In the genomic region with DNA sequence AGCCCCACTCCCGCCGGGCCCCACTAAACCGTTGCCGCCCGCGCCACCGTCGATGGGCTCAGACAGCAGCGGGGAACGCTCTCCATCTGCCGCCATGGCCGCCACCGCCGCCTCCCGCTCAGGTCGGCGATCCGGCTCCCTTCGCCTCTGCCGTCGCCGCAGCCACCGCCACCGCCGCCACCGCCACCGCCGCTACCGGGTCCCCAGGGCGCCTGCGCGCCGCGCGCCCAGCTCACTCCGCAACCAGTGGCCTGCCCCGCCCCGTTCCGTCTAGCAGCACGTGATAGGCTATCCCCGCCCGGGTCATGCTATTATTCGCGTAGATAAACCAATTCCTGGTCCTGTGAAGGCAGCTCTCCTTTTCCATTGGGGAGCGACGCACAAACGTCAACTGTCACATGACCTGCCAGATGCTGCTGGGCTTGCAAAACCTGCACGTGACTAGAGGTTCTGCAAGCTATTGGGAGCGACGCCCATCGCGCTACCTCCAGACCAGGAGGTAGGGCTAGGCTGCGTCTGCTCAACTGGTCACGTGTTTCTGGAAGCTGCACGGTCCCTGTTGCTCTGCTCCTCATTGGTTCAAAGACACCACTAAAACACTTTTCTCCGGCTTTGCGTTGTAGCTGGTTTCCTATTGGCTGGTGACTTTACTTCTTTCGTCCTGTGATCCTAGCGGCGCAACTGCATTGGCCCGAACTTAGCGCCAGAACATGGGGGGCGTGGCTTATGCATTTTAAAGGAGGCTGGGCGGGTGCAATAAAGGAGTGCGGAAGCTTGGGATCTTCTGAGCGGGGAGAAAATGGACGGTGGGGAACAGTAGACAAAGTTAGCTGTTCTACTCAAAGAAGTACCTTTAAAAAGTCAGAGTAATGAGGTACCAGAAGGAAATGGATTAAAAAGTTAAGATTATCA, we compare ENCODE assay signal across 1 cellular context.
TF ChIP-seq lines count a peak whose summit lies in the region.

A gene (minus strand): TSS at position 205 of the 912 bp plus-strand sequence. CDS start 109 bp downstream, at position 96.

TF ChIP-seq in HepG2, 621 proteins besides CTCF, POLR2A, EP300 and RAD21 (continued from another document and continues in another):
- TF ChIP-seq, protein P1, sequence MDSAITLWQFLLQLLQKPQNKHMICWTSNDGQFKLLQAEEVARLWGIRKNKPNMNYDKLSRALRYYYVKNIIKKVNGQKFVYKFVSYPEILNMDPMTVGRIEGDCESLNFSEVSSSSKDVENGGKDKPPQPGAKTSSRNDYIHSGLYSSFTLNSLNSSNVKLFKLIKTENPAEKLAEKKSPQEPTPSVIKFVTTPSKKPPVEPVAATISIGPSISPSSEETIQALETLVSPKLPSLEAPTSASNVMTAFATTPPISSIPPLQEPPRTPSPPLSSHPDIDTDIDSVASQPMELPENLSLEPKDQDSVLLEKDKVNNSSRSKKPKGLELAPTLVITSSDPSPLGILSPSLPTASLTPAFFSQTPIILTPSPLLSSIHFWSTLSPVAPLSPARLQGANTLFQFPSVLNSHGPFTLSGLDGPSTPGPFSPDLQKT (CRISPR knock-in tag; IDR thresholded peaks at IDR 0.05; ENCODE audit: borderline replicate concordance), result no peak
- TF ChIP-seq BORCS8-MEF2B (CRISPR knock-in tag; IDR thresholded peaks at IDR 0.05) (peak; percentile 87), RBM39 (IDR thresholded peaks at IDR 0.05; ENCODE audit: low read depth, low read length, poor library complexity, severe bottlenecking) (peak; percentile 64), CBX2 (IDR thresholded peaks at IDR 0.05; ENCODE audit: low read depth, low read length) (no peak), CBX2 (CRISPR knock-in tag; IDR thresholded peaks at IDR 0.05; ENCODE audit: low read depth) (0 out of 2 replicates have a peak, but pooled peaks have one; percentile 27), SPEN (CRISPR knock-in tag; IDR thresholded peaks at IDR 0.05; ENCODE audit: low read depth) (peak; percentile 97), KLF15 (CRISPR knock-in tag; IDR thresholded peaks at IDR 0.05; ENCODE audit: borderline replicate concordance) (no peak), MED13 (CRISPR knock-in tag; IDR thresholded peaks at IDR 0.05) (peak; percentile 12; the same call in 1 of the 2 replicates), ZKSCAN1 (IDR thresholded peaks at IDR 0.05; ENCODE audit: low read length) (no peak), FOXP1 (IDR thresholded peaks at IDR 0.05) (no peak), FOXP1 (CRISPR knock-in tag; IDR thresholded peaks at IDR 0.05) (peak; percentile 53), ZNF572 (CRISPR knock-in tag; IDR thresholded peaks at IDR 0.05) (no peak), ZBTB1 (CRISPR knock-in tag; IDR thresholded peaks at IDR 0.05; ENCODE audit: borderline replicate concordance) (no peak), ETV6 (CRISPR knock-in tag; conservative IDR thresholded peaks at IDR 0.05) (0 out of 2 replicates have a peak, but pooled peaks have one; percentile 60), ZNF552 (CRISPR knock-in tag; IDR thresholded peaks at IDR 0.05; ENCODE audit: borderline replicate concordance) (no peak), ZNF235 (CRISPR knock-in tag; IDR thresholded peaks at IDR 0.05; ENCODE audit: borderline replicate concordance) (0 out of 2 replicates have a peak, but pooled peaks have one; percentile 20), ZSCAN31 (CRISPR knock-in tag; IDR thresholded peaks at IDR 0.05; ENCODE audit: low read depth) (peak; percentile 85; the same call in 1 of the 2 replicates), KLF9 (CRISPR knock-in tag; IDR thresholded peaks at IDR 0.05; ENCODE audit: low read depth) (peak; percentile 95), THAP11 (CRISPR knock-in tag; IDR thresholded peaks at IDR 0.05) (peak; percentile 93), MYC (CRISPR knock-in tag; IDR thresholded peaks at IDR 0.05; ENCODE audit: borderline replicate concordance) (peak; percentile 90), ELF4 (CRISPR knock-in tag; IDR thresholded peaks at IDR 0.05; ENCODE audit: borderline replicate concordance) (peak; percentile 74; the same call in 1 of the 2 replicates), HHEX (CRISPR knock-in tag; IDR thresholded peaks at IDR 0.05) (peak; percentile 45; the same call in 1 of the 2 replicates), RORA (CRISPR knock-in tag; IDR thresholded peaks at IDR 0.05) (no peak), ZNF883 (CRISPR knock-in tag; IDR thresholded peaks at IDR 0.05; ENCODE audit: not compliant biosample characterization) (peak; percentile 87), ZNF3 (CRISPR knock-in tag; IDR thresholded peaks at IDR 0.05) (no peak), ZNF124 (CRISPR knock-in tag; IDR thresholded peaks at IDR 0.05) (peak; percentile 74; the same call in 1 of the 2 replicates), ARNT (IDR thresholded peaks at IDR 0.05) (no peak), ZNF17 (CRISPR knock-in tag; IDR thresholded peaks at IDR 0.05) (no peak), CHCHD3 (CRISPR knock-in tag; IDR thresholded peaks at IDR 0.05) (no peak), ZNF12 (CRISPR knock-in tag; IDR thresholded peaks at IDR 0.05) (peak; percentile 71; the same call in 1 of the 2 replicates), ZFP82 (CRISPR knock-in tag; IDR thresholded peaks at IDR 0.05; ENCODE audit: borderline replicate concordance) (peak; percentile 43; the same call in 1 of the 2 replicates), ZNF780A (CRISPR knock-in tag; IDR thresholded peaks at IDR 0.05) (peak; percentile 45; the same call in 1 of the 2 replicates), AGO2 (optimal IDR thresholded peaks at IDR 0.05; ENCODE audit: low read depth, low read length) (peak; percentile 75), ZNF121 (CRISPR knock-in tag; IDR thresholded peaks at IDR 0.05) (peak; percentile 77), ZNF563 (CRISPR knock-in tag; IDR thresholded peaks at IDR 0.05) (peak; percentile 79), KAT7 (CRISPR knock-in tag; IDR thresholded peaks at IDR 0.05; ENCODE audit: borderline replicate concordance) (peak; percentile 41; the same call in 1 of the 2 replicates), MIER2 (CRISPR knock-in tag; IDR thresholded peaks at IDR 0.05) (peak; percentile 73; the same call in 1 of the 2 replicates)
- TF ChIP-seq, protein P2, sequence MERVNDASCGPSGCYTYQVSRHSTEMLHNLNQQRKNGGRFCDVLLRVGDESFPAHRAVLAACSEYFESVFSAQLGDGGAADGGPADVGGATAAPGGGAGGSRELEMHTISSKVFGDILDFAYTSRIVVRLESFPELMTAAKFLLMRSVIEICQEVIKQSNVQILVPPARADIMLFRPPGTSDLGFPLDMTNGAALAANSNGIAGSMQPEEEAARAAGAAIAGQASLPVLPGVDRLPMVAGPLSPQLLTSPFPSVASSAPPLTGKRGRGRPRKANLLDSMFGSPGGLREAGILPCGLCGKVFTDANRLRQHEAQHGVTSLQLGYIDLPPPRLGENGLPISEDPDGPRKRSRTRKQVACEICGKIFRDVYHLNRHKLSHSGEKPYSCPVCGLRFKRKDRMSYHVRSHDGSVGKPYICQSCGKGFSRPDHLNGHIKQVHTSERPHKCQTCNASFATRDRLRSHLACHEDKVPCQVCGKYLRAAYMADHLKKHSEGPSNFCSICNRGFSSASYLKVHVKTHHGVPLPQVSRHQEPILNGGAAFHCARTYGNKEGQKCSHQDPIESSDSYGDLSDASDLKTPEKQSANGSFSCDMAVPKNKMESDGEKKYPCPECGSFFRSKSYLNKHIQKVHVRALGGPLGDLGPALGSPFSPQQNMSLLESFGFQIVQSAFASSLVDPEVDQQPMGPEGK (CRISPR knock-in tag; IDR thresholded peaks at IDR 0.05), result peak; percentile 53; the same call in 1 of the 2 replicates
- TF ChIP-seq, protein P3, sequence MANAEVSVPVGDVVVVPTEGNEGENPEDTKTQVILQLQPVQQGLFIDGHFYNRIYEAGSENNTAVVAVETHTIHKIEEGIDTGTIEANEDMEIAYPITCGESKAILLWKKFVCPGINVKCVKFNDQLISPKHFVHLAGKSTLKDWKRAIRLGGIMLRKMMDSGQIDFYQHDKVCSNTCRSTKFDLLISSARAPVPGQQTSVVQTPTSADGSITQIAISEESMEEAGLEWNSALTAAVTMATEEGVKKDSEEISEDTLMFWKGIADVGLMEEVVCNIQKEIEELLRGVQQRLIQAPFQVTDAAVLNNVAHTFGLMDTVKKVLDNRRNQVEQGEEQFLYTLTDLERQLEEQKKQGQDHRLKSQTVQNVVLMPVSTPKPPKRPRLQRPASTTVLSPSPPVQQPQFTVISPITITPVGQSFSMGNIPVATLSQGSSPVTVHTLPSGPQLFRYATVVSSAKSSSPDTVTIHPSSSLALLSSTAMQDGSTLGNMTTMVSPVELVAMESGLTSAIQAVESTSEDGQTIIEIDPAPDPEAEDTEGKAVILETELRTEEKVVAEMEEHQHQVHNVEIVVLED (CRISPR knock-in tag; IDR thresholded peaks at IDR 0.05; ENCODE audit: borderline replicate concordance), result peak; percentile 91
- TF ChIP-seq, protein P4, sequence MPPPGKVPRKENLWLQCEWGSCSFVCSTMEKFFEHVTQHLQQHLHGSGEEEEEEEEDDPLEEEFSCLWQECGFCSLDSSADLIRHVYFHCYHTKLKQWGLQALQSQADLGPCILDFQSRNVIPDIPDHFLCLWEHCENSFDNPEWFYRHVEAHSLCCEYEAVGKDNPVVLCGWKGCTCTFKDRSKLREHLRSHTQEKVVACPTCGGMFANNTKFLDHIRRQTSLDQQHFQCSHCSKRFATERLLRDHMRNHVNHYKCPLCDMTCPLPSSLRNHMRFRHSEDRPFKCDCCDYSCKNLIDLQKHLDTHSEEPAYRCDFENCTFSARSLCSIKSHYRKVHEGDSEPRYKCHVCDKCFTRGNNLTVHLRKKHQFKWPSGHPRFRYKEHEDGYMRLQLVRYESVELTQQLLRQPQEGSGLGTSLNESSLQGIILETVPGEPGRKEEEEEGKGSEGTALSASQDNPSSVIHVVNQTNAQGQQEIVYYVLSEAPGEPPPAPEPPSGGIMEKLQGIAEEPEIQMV (CRISPR knock-in tag; IDR thresholded peaks at IDR 0.05; ENCODE audit: low read depth), result peak; percentile 87
- TF ChIP-seq, protein P5, sequence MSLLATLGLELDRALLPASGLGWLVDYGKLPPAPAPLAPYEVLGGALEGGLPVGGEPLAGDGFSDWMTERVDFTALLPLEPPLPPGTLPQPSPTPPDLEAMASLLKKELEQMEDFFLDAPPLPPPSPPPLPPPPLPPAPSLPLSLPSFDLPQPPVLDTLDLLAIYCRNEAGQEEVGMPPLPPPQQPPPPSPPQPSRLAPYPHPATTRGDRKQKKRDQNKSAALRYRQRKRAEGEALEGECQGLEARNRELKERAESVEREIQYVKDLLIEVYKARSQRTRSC (CRISPR knock-in tag; IDR thresholded peaks at IDR 0.05; ENCODE audit: low read depth), result no peak
- TF ChIP-seq, protein P6, sequence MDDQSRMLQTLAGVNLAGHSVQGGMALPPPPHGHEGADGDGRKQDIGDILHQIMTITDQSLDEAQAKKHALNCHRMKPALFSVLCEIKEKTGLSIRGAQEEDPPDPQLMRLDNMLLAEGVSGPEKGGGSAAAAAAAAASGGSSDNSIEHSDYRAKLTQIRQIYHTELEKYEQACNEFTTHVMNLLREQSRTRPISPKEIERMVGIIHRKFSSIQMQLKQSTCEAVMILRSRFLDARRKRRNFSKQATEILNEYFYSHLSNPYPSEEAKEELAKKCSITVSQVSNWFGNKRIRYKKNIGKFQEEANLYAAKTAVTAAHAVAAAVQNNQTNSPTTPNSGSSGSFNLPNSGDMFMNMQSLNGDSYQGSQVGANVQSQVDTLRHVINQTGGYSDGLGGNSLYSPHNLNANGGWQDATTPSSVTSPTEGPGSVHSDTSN (CRISPR knock-in tag; IDR thresholded peaks at IDR 0.05; ENCODE audit: borderline replicate concordance), result no peak
- TF ChIP-seq, protein P7, sequence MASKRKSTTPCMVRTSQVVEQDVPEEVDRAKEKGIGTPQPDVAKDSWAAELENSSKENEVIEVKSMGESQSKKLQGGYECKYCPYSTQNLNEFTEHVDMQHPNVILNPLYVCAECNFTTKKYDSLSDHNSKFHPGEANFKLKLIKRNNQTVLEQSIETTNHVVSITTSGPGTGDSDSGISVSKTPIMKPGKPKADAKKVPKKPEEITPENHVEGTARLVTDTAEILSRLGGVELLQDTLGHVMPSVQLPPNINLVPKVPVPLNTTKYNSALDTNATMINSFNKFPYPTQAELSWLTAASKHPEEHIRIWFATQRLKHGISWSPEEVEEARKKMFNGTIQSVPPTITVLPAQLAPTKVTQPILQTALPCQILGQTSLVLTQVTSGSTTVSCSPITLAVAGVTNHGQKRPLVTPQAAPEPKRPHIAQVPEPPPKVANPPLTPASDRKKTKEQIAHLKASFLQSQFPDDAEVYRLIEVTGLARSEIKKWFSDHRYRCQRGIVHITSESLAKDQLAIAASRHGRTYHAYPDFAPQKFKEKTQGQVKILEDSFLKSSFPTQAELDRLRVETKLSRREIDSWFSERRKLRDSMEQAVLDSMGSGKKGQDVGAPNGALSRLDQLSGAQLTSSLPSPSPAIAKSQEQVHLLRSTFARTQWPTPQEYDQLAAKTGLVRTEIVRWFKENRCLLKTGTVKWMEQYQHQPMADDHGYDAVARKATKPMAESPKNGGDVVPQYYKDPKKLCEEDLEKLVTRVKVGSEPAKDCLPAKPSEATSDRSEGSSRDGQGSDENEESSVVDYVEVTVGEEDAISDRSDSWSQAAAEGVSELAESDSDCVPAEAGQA (IDR thresholded peaks at IDR 0.05; ENCODE audit: low read depth), result peak; percentile 82
- TF ChIP-seq, protein P7 (CRISPR knock-in tag; IDR thresholded peaks at IDR 0.05; ENCODE audit: borderline replicate concordance), result no peak; the same call in 1 of the 2 replicates
- TF ChIP-seq, protein P8, sequence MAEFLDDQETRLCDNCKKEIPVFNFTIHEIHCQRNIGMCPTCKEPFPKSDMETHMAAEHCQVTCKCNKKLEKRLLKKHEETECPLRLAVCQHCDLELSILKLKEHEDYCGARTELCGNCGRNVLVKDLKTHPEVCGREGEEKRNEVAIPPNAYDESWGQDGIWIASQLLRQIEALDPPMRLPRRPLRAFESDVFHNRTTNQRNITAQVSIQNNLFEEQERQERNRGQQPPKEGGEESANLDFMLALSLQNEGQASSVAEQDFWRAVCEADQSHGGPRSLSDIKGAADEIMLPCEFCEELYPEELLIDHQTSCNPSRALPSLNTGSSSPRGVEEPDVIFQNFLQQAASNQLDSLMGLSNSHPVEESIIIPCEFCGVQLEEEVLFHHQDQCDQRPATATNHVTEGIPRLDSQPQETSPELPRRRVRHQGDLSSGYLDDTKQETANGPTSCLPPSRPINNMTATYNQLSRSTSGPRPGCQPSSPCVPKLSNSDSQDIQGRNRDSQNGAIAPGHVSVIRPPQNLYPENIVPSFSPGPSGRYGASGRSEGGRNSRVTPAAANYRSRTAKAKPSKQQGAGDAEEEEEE (CRISPR knock-in tag; IDR thresholded peaks at IDR 0.05; ENCODE audit: borderline replicate concordance), result 0 out of 2 replicates have a peak, but pooled peaks have one; percentile 51
